In the genomic region with DNA sequence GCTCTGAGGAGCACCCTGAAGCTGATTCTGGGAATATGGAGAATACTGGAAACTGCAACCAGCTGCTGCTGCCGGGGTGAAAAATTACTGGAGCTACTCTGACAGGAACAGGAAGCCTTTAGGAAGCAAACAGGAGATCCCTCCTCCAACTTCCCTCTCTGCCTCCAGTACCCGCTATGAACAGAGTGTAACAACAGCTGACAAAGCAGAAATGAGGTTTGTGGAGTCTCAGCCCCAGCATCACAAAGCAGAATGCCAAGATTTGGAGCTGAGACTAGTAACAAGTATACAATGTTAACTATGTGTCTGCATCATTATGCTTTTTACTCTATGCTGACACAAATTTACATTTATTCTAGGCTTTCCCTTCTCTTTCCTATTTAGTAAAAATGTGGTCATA, we compare ENCODE assay signal across 22 cellular contexts. TPM values are rescaled to one million over a fixed set of nuclear protein-coding genes. Genes with fewer than 3 reads are reported as not detected.
DNase-seq lines count a peak whose midpoint lies in the region; ATAC-seq, FAIRE-seq and TF ChIP-seq lines count a peak whose summit lies in the region.
"Had no signal": no experiment of that assay in that cellular context is flagged by ENCODE, and none has a peak within 500 bp of the region (broad histone marks: within the 10 kb centered on the region; RNA-seq: fewer than 3 reads in every experiment).

No MANE protein-coding gene starts in this region.

- intact Hi-C loops in K562 (cut with micrococcal nuclease), result no loop called here

- H3K27me3 ChIP-seq in BLaER1 treated with 17β-estradiol and CSF1 and Interleukin-3, amounts not matched to agents 10 nM and 100 nM, result no peaks in the 10 kb centered on the region
- H3K27me3 ChIP-seq in K562 (ENCODE audit: control insufficient read depth in 2 of 2, insufficient read depth in 2 of 2, low read length in 2 of 2) (peaks cover 0 to 10% of the 10 kb centered on the region in 2 experiments; a peak in 3 of 5 replicates), mesenchymal stem cell (ENCODE audit: control insufficient read depth in 1 of 2, insufficient read depth in 1 of 2, low read length in 2 of 2) (peaks cover 9 to 36% of the 10 kb centered on the region in 2 experiments)
- no peaks in the 10 kb centered on the region for H3K27me3 ChIP-seq in effector memory CD4-positive, alpha-beta T cell (replicated peaks; ENCODE audit: control insufficient read depth, insufficient read depth, low read length, poor library complexity, severe bottlenecking)
- H3K27me3 ChIP-seq: hepatocyte had no signal

- in situ Hi-C loops in K562 (cut with MboI), result no loop called here

- ATAC-seq in K562 (no peak), GM21723 (IDR thresholded peaks at IDR 0.05; ENCODE audit: unreplicated experiment) (no peak)
- ATAC-seq: effector memory CD8-positive, alpha-beta T cell; GM12878 had no signal

- TF ChIP-seq CTCF in K562 (IDR thresholded peaks at IDR 0.05 in 2 of 3, conservative IDR thresholded peaks at IDR 0.05 in 1 of 3; ENCODE audit: insufficient read depth in 2 of 3, low read depth in 1 of 3, low read length in 3 of 3) (no peak), type B pancreatic cell (conservative IDR thresholded peaks at IDR 0.05) (no peak)

- H4K8ac ChIP-seq in mesenchymal stem cell (ENCODE audit: low read length), result no peak overlapping the region

- no peak overlapping the region for H3K4ac ChIP-seq in mesenchymal stem cell (ENCODE audit: low read depth in 1 of 2, low read length in 2 of 2)

- DNase-seq in MV-4-11 (lab: John Stamatoyannopoulos, UW) (peak; percentile 52), K562 (ENCODE audit: extremely low read depth in 1 of 4, low spot score in 3 of 4) (no peak), mesenchymal stem cell (no peak), type B pancreatic cell (ENCODE audit: extremely low spot score, unreplicated experiment) (no peak), NCI-H2227 treated with DMSO at 0.1 percent for 48 hours (lab: John Stamatoyannopoulos, UW) (no peak)
- no peak for DNase-seq in effector memory CD4-positive, alpha-beta T cell
- DNase-seq: activated CD4-positive, alpha-beta T cell treated with anti-CD3 and anti-CD28 coated beads for 4 hours; activated CD8-positive, alpha-beta memory T cell treated with anti-CD3 and anti-CD28 coated beads, Interleukin-2, amount 50 U/mL, for 4 hours; cerebellar nuclear complex; effector memory CD8-positive, alpha-beta T cell; NCI-H187 treated with DMSO at 0.1 percent for 48 hours; NCI-H446; NK-92 treated with Interleukin-12 subunit alpha and Interleukin-12 subunit beta, amount 100 ng/mL, for 24 hours; small intestine; stimulated activated CD4-positive, alpha-beta T cell treated with anti-CD3 and anti-CD28 coated beads, Interleukin-4, amount 100 ng/mL, for 24 hours had no signal

- no peaks in the 10 kb centered on the region for H3K79me1 ChIP-seq in mesenchymal stem cell (replicated peaks; ENCODE audit: low read length, poor library complexity, severe bottlenecking)

- H3K27ac ChIP-seq in BLaER1 treated with 17β-estradiol and CSF1 and Interleukin-3, amounts not matched to agents 10 nM and 100 nM, result peak overlapping the region in 5 of 11 experiments; percentile 26 to 56 (median 46); a peak in 9 of 22 replicates
- H3K27ac ChIP-seq in K562 (ENCODE audit: extremely low read depth, low read depth, low read length) (no peak overlapping the region), mesenchymal stem cell (ENCODE audit: low read length, poor library complexity, severe bottlenecking) (no peak overlapping the region)
- no peak overlapping the region for H3K27ac ChIP-seq in effector memory CD4-positive, alpha-beta T cell (ENCODE audit: insufficient read depth, low read length, poor library complexity, severe bottlenecking)
- H3K27ac ChIP-seq: hepatocyte, parathyroid adenoma had no signal

- TF ChIP-seq POLR2A in K562 (conservative IDR thresholded peaks at IDR 0.05), result no peak

- peaks cover 7% of the 10 kb centered on the region for H3K9me3 Mint-ChIP-seq in type B pancreatic cell

- peaks cover 0 to 43% (median 8%) of the 10 kb centered on the region in 10 experiments; a peak in 12 of 20 replicates for H3K4me1 ChIP-seq in BLaER1 treated with 17β-estradiol and CSF1 and Interleukin-3, amounts not matched to agents 10 nM and 100 nM
- H3K4me1 ChIP-seq in K562 (replicated peaks in 1 of 2; ENCODE audit: control insufficient read depth in 2 of 2, insufficient read depth in 2 of 2, low read length in 2 of 2) (no peaks in the 10 kb centered on the region; a peak in 1 of 5 replicates), mesenchymal stem cell (ENCODE audit: control insufficient read depth, insufficient read depth, low read depth, low read length) (peaks cover 2% of the 10 kb centered on the region)
- no peaks in the 10 kb centered on the region for H3K4me1 ChIP-seq in effector memory CD4-positive, alpha-beta T cell (ENCODE audit: control insufficient read depth, insufficient read depth, low read length, poor library complexity, severe bottlenecking)
- H3K4me1 ChIP-seq: parathyroid adenoma had no signal

- no peak for FAIRE-seq in K562 (lab: Jason Lieb, UNC)
- FAIRE-seq: G401.6, GM12878, H1, small intestine had no signal

- TF ChIP-seq RAD21 in K562 (CRISPR knock-in tag; conservative IDR thresholded peaks at IDR 0.05 in 1 of 2, IDR thresholded peaks at IDR 0.05 in 1 of 2), result no peak

- no peaks in the 10 kb centered on the region for H3K4me1 Mint-ChIP-seq in type B pancreatic cell (ENCODE audit: unreplicated experiment)

- no peak overlapping the region for H2AK5ac ChIP-seq in mesenchymal stem cell (ENCODE audit: low read length, severe bottlenecking)

- no peaks in the 10 kb centered on the region for H3K9me1 ChIP-seq in K562 (ENCODE audit: control insufficient read depth, insufficient read depth, low read length)

- no TSS peak for BruUV-seq in K562 (replicated peaks; lab: Mats Ljungman, UMichigan)

- no peaks in the 10 kb centered on the region for H4K20me1 ChIP-seq in BLaER1 treated with 17β-estradiol and CSF1 and Interleukin-3, amounts not matched to agents 10 nM and 100 nM
- H4K20me1 ChIP-seq in K562 (replicated peaks; ENCODE audit: control insufficient read depth, insufficient read depth, low read length), result no peaks in the 10 kb centered on the region

- H3K9ac ChIP-seq in BLaER1 treated with 17β-estradiol and CSF1 and Interleukin-3, amounts not matched to agents 10 nM and 100 nM, result no peak overlapping the region
- no peak overlapping the region for H3K9ac ChIP-seq in K562 (ENCODE audit: insufficient read depth in 1 of 2, low read depth in 2 of 2, low read length in 2 of 2)
- H3K9ac ChIP-seq in mesenchymal stem cell (ENCODE audit: low read length), result no peak overlapping the region
- H3K9ac ChIP-seq: parathyroid adenoma had no signal

- peak overlapping the region in 1 of 2 experiments; percentile 11 for H3K18ac ChIP-seq in mesenchymal stem cell (ENCODE audit: low read depth in 1 of 2, low read length in 2 of 2)

- no peak overlapping the region for H3K27ac Mint-ChIP-seq in type B pancreatic cell
- H3K27ac Mint-ChIP-seq: effector memory CD8-positive, alpha-beta T cell had no signal

- no peak overlapping the region for H3K4me3 Mint-ChIP-seq in type B pancreatic cell
- H3K4me3 Mint-ChIP-seq: effector memory CD8-positive, alpha-beta T cell had no signal

- no peak overlapping the region for H2BK120ac ChIP-seq in mesenchymal stem cell (ENCODE audit: low read depth, low read length)

- peaks cover 0 to 7% (median 4%) of the 10 kb centered on the region in 11 experiments; a peak in 8 of 22 replicates for H3K9me3 ChIP-seq in BLaER1 treated with 17β-estradiol and CSF1 and Interleukin-3, amounts not matched to agents 10 nM and 100 nM (replicated peaks in 1 of 11)
- H3K9me3 ChIP-seq in K562 (replicated peaks; ENCODE audit: control insufficient read depth, insufficient read depth, low read depth, low read length) (no peaks in the 10 kb centered on the region; the same call in 1 of the 2 replicates), mesenchymal stem cell (ENCODE audit: control insufficient read depth, low read length) (no peaks in the 10 kb centered on the region)
- H3K9me3 ChIP-seq in effector memory CD4-positive, alpha-beta T cell (ENCODE audit: control insufficient read depth, low read length), result no peaks in the 10 kb centered on the region

- no peak for TF ChIP-seq EP300 in K562 (IDR thresholded peaks at IDR 0.05; ENCODE audit: low read length)

- H3K4me3 ChIP-seq in BLaER1 treated with 17β-estradiol and CSF1 and Interleukin-3, amounts not matched to agents 10 nM and 100 nM, result no peak overlapping the region
- no peak overlapping the region for H3K4me3 ChIP-seq in K562
- H3K4me3 ChIP-seq in mesenchymal stem cell (ENCODE audit: insufficient read depth in 1 of 2, low read depth in 1 of 2, low read length in 2 of 2), result no peak overlapping the region
- no peak overlapping the region for H3K4me3 ChIP-seq in effector memory CD4-positive, alpha-beta T cell (ENCODE audit: insufficient read depth, low read depth, low read length, poor library complexity, severe bottlenecking)
- H3K4me3 ChIP-seq: GM12878, hepatocyte had no signal

- no peak overlapping the region for H3K14ac ChIP-seq in mesenchymal stem cell (ENCODE audit: low read length in 2 of 2)

- H2AFZ ChIP-seq in K562 (ENCODE audit: low read depth, low read length) (no peak overlapping the region; the same call in 1 of the 2 replicates), mesenchymal stem cell (ENCODE audit: low read depth, low read length) (peak overlapping the region; percentile 67)
- H2AFZ ChIP-seq: hepatocyte, parathyroid adenoma had no signal

- H3K36me3 ChIP-seq in BLaER1 treated with 17β-estradiol and CSF1 and Interleukin-3, amounts not matched to agents 10 nM and 100 nM, result no peaks in the 10 kb centered on the region
- H3K36me3 ChIP-seq in K562 (ENCODE audit: control insufficient read depth, insufficient read depth, low read length), result no peaks in the 10 kb centered on the region
- H3K36me3 ChIP-seq in mesenchymal stem cell (ENCODE audit: control insufficient read depth in 1 of 2, insufficient read depth in 2 of 2, low read depth in 1 of 2, low read length in 2 of 2), result no peaks in the 10 kb centered on the region
- H3K36me3 ChIP-seq in effector memory CD4-positive, alpha-beta T cell (ENCODE audit: control insufficient read depth, insufficient read depth, low read length), result no peaks in the 10 kb centered on the region

- 8% methylated on average over 2 of the region's 2 CpGs for WGBS in K562 (ENCODE audit: insufficient coverage, low coverage, missing lambda C conversion rate)
- 69% methylated on average over 2 of the region's 2 CpGs for WGBS in mesenchymal stem cell

- H2BK15ac ChIP-seq in mesenchymal stem cell (ENCODE audit: low read depth, poor library complexity, severe bottlenecking), result no peak overlapping the region

- POLR2A ChIA-PET in K562 (lab: Yijun Ruan, JAX), result interaction anchor here (0.6 to 1.7 kb wide), 3 partner anchors 20 to 909 kb away, joined by 3 to 6 read pairs (median 4); partner anchors contain the start of gene PIAS1

- H2BK5ac ChIP-seq in mesenchymal stem cell (ENCODE audit: low read depth, low read length, poor library complexity, severe bottlenecking), result no peak overlapping the region

- H3K4me2 ChIP-seq in BLaER1 treated with 17β-estradiol and CSF1 and Interleukin-3, amounts not matched to agents 10 nM and 100 nM, result peak overlapping the region in 9 of 11 experiments; percentile 6 to 77 (median 52); a peak in 14 of 22 replicates
- no peak overlapping the region for H3K4me2 ChIP-seq in K562 (ENCODE audit: insufficient read depth, low read length)
- H3K4me2 ChIP-seq in mesenchymal stem cell (ENCODE audit: low read length, poor library complexity, severe bottlenecking), result no peak overlapping the region
- H3K4me2 ChIP-seq: hepatocyte had no signal

- H3K23ac ChIP-seq in mesenchymal stem cell (ENCODE audit: low read length in 2 of 2), result no peak overlapping the region

- no peaks in the 10 kb centered on the region for H3K36me3 Mint-ChIP-seq in type B pancreatic cell

- no peak overlapping the region for H2BK12ac ChIP-seq in mesenchymal stem cell (ENCODE audit: low read length in 2 of 2)

- H3K79me2 ChIP-seq in K562 (ENCODE audit: control insufficient read depth, insufficient read depth, low read length), result no peaks in the 10 kb centered on the region
- H3K79me2 ChIP-seq: hepatocyte, parathyroid adenoma had no signal

- CTCF ChIA-PET in K562 (lab: Yijun Ruan, JAX; ENCODE audit: low intra/inter-chr PET ratio), result no interaction called here

- no peaks in the 10 kb centered on the region for H3K27me3 Mint-ChIP-seq in type B pancreatic cell

- no peak overlapping the region for H4K91ac ChIP-seq in mesenchymal stem cell (ENCODE audit: low read length)

RNA-seq across cellular contexts. Expression of gene PIAS1, which starts 22.7 kb away (rescaled TPM):
- 87.2 and 162 TPM in 2 replicates for total RNA-seq in K562 (2011; cell fraction: chromatin; rRNA removed; ENCODE audit: low replicate concordance)
- 37.2 and 53.8 TPM in 2 replicates for total RNA-seq in K562 (2011; cell fraction: nucleolus; rRNA removed)
- total RNA-seq in K562 (2011; cell fraction: nucleoplasm; rRNA removed), result 68.6 and 73.0 TPM in 2 replicates
- 19.6 and 25.4 TPM in 2 replicates for total RNA-seq in K562 (2014; rRNA removed)
- 28.5 and 37.5 TPM in 2 replicates for total RNA-seq in K562 (2014; rRNA removed; fragmentation: Illumina TruSeq; extraction: Trizol)
- total RNA-seq in K562 (2015; rRNA removed; fragmentation: Illumina TruSeq; extraction: Trizol), result 30.4 and 31.0 TPM in 2 replicates
- total RNA-seq in K562 (2021), result 25.4 and 25.7 TPM in 2 replicates
- polyA plus RNA-seq in K562 (2011; rRNA removed), result 47.6 and 54.0 TPM in 2 replicates
- 49.6 and 51.8 TPM in 2 replicates for polyA plus RNA-seq in K562 (2011; cell fraction: cytosol; rRNA removed)
- polyA plus RNA-seq in K562 (2011; cell fraction: nucleus; rRNA removed), result 46.2 and 52.5 TPM in 2 replicates
- polyA plus RNA-seq in K562 (2012), result 28.4 and 34.6 TPM in 2 replicates
- polyA plus RNA-seq in K562 (2014; fragmentation: Illumina TruSeq; extraction: Trizol), result 49.3 and 59.1 TPM in 2 replicates
- 10 to 100 TPM; 19.4 to 41.4 TPM for polyA plus RNA-seq in K562 (2014; fragmentation: Nextera tagmentation; extraction: Ambion mirVana)
- polyA plus RNA-seq in K562 (2014; rRNA removed), result 18.0 and 22.9 TPM in 2 replicates
- polyA minus RNA-seq in K562 (2011; rRNA and poly(A)+ RNA removed), result 87.9 and 90.2 TPM in 2 replicates
- polyA minus RNA-seq in K562 (2011; cell fraction: cytosol; rRNA and poly(A)+ RNA removed), result 24.9 and 37.7 TPM in 2 replicates
- polyA minus RNA-seq in K562 (2011; cell fraction: nucleus; rRNA and poly(A)+ RNA removed), result 51.4 and 99.6 TPM in 2 replicates
- 43.4 TPM for polyA plus RNA-seq in mesenchymal stem cell (2013, experiment 1 of 2)
- 38.9 TPM for polyA plus RNA-seq in mesenchymal stem cell (2013, experiment 2 of 2)
- 56.2 and 67.2 TPM in 2 replicates for total RNA-seq in type B pancreatic cell (ENCODE audit: low replicate concordance)

Comparison
In these comparisons a context has a peak if more than half of its experiments do, and no peak if none do; other contexts are left out.
1. H3K4me2 ChIP-seq: peak in BLaER1 treated with 17β-estradiol and CSF1 and Interleukin-3, amounts not matched to agents 10 nM and 100 nM (9 of 11); none in K562 (single experiment) and mesenchymal stem cell (single experiment).